In the genomic region with DNA sequence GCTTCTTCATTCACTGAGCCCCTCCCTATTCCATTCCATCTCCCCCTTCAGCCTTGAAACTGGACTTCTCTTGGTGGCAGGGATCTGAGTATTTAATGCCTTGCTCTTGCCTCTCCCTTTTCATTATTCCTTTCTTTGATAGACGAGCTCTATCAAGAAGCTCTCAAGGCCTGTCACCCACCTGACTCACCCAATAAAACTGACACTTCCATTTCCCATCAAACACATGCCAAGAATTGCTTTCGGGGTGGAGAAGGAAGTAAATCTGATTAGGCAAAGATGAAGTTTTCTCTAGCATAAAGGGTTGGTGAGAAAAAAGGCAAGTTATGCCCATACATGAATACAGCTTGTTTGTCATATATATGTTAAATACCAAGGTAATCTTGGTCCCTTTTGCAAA, we compare ENCODE assay signal across 23 cellular contexts. TPM values are rescaled to one million over a fixed set of nuclear protein-coding genes. Genes with fewer than 3 reads are reported as not detected.
"Had no signal": no experiment of that assay in that cellular context is flagged by ENCODE, and none has a peak within 500 bp of the region (broad histone marks: within the 10 kb centered on the region; RNA-seq: fewer than 3 reads in every experiment).

No MANE protein-coding gene starts in this region.

- DNase-seq: activated CD8-positive, alpha-beta memory T cell treated with anti-CD3 and anti-CD28 coated beads for 24 hours; activated CD8-positive, alpha-beta memory T cell treated with anti-CD3 and anti-CD28 coated beads, Interleukin-2, amount 50 U/mL, for 48 hours; activated naive CD4-positive, alpha-beta T cell; activated T-cell treated with anti-CD3 and anti-CD28 coated beads, Interleukin-2, amount 50 U/mL, for 4 hours; adrenal gland; brain microvascular endothelial cell; central memory CD4-positive, alpha-beta T cell; dermis blood vessel endothelial cell; effector CD8-positive, alpha-beta T cell; gastrocnemius medialis; hippocampal formation; left ventricle myocardium superior; mammary epithelial cell; right cardiac atrium; stimulated activated CD4-positive, alpha-beta T cell treated with anti-CD3 and anti-CD28 coated beads, Interleukin-1b, Interleukin-23, amount 100 ng/mL, for 48 hours; stimulated activated naive CD8-positive, alpha-beta T cell treated with anti-CD3 and anti-CD28 coated beads, Interleukin-15, amount 100 ng/mL, for 72 hours; WERI-Rb-1 had no signal

- H3K27ac ChIP-seq: adrenal gland, ascending aorta, brain microvascular endothelial cell, esophagus muscularis mucosa, gastrocnemius medialis, parathyroid adenoma, skin epidermis, suprapubic skin, tibial nerve, WERI-Rb-1 had no signal

- H3K9me3 ChIP-seq: adrenal gland, ascending aorta, gastrocnemius medialis had no signal

- H3K4me3 ChIP-seq: adrenal gland, ascending aorta, esophagus muscularis mucosa, gastrocnemius medialis, skin epidermis, suprapubic skin, tibial nerve had no signal

- H3K4me1 ChIP-seq: adrenal gland, ascending aorta, gastrocnemius medialis, parathyroid adenoma, tibial nerve had no signal

- H3K36me3 ChIP-seq: adrenal gland, ascending aorta, brain microvascular endothelial cell, esophagus muscularis mucosa, gastrocnemius medialis, suprapubic skin, tibial nerve, WERI-Rb-1 had no signal

- H3K27me3 ChIP-seq: adrenal gland, ascending aorta, brain microvascular endothelial cell, suprapubic skin, tibial nerve had no signal

RNA-seq across cellular contexts. Expression of gene MYEOV, which starts 34.9 kb away (rescaled TPM):
- total RNA-seq: ascending aorta, dermis blood vessel endothelial cell, esophagus muscularis mucosa, left ventricle myocardium superior had no signal
- polyA plus RNA-seq: right cardiac atrium had no signal
